Comparison of ENCODE assay signal across 18 cellular contexts in genomic region chr12:57049047-57049446, GRCh38. TPM values are rescaled to one million over a fixed set of nuclear protein-coding genes. Genes with fewer than 3 reads are reported as not detected.
"Had no signal": no experiment of that assay in that cellular context is flagged by ENCODE, and none has a peak within 500 bp of the region (broad histone marks: within the 10 kb centered on the region; RNA-seq: fewer than 3 reads in every experiment).

No MANE protein-coding gene starts in this region.

- H3K27me3 ChIP-seq: spleen had no signal

- ATAC-seq: activated CD4-positive, CD25-positive, alpha-beta regulatory T cell treated with anti-CD3 and anti-CD28 coated beads, Interleukin-2, amount 50 U/mL, for 24 hours; heart right ventricle; right cardiac atrium had no signal

- DNase-seq: activated CD4-positive, alpha-beta T cell treated with anti-CD3 and anti-CD28 coated beads, Interleukin-2, amount 50 U/mL, for 4 hours; activated effector memory CD4-positive, alpha-beta T cell treated with Interleukin-2 at 50 U/mL for 16 hours; activated T-cell treated with anti-CD3 and anti-CD28 coated beads, Interleukin-2, amount 50 U/mL, for 1 hour; anterior cingulate cortex; heart right ventricle; left lung; posterior cingulate gyrus; right cardiac atrium; spleen; stimulated activated CD4-positive, alpha-beta T cell treated with anti-CD3 and anti-CD28 coated beads, Interleukin-2, amount 100 ng/mL, for 24 hours; stimulated activated naive CD4-positive, alpha-beta T cell treated with Interleukin-2 at 50 U/mL for 16 hours had no signal

- H3K27ac Mint-ChIP-seq: activated naive CD8-positive, alpha-beta T cell had no signal

- H3K9me3 ChIP-seq: heart right ventricle, left lung, spleen had no signal

- H3K4me3 ChIP-seq: heart right ventricle, left lung, spleen had no signal

- H3K27me3 Mint-ChIP-seq: activated naive CD8-positive, alpha-beta T cell had no signal

- H3K9me3 Mint-ChIP-seq: T-helper 2 cell treated with Interferon-gamma antibody and Interleukin-4, amounts not matched to agents 5 μg/mL and 100 μg/mL, for 36 hours had no signal

- H3K36me3 Mint-ChIP-seq: activated naive CD8-positive, alpha-beta T cell had no signal

- H3K36me3 ChIP-seq: heart right ventricle, left lung, spleen had no signal

- H3K27ac ChIP-seq: heart right ventricle, spleen had no signal

- FAIRE-seq: frontal cortex had no signal

- H3K4me3 Mint-ChIP-seq: activated naive CD8-positive, alpha-beta T cell; T-helper 2 cell treated with Interferon-gamma antibody and Interleukin-4, amounts not matched to agents 5 μg/mL and 100 μg/mL, for 36 hours had no signal

RNA-seq across cellular contexts. Expression of gene MYO1A, which starts 0.9 kb away (rescaled TPM):
- total RNA-seq: chondrocyte, frontal cortex, myocyte, temporal lobe had no signal

RNA-seq across cellular contexts. Expression of gene TAC3, which starts 32.7 kb away (rescaled TPM):
- total RNA-seq: chondrocyte, heart right ventricle, left lung, myocyte, right cardiac atrium, spleen had no signal
